ENCODE assay signal across 8 cellular contexts in genomic region chr1:62687903-62688686, GRCh38. TPM values are rescaled to one million over a fixed set of nuclear protein-coding genes. Genes with fewer than 3 reads are reported as not detected.
DNase-seq lines count a peak whose midpoint lies in the region; ATAC-seq and TF ChIP-seq lines count a peak whose summit lies in the region.

TSS of gene DOCK7 (minus strand) at chr1:62688386. CDS start at chr1:62688264, 122 bp downstream.

- WGBS in mesodermal cell (ENCODE audit: insufficient coverage in 2 of 2), 2 experiments, result 0% methylated on average over 80 to 84 of the region's 107 CpGs

- DNase-seq in COLO829 (ENCODE audit: low spot score), result peak; percentile 49
- DNase-seq in NOMO-1 treated with dmso at 0.1 percent for 144 hours (lab: John Stamatoyannopoulos, UW; ENCODE audit: unreplicated experiment), result peak; percentile 35
- DNase-seq in activated T-cell treated with anti-CD3 and anti-CD28 coated beads for 24 hours (ENCODE audit: low read depth), result peak; percentile 19
- peak; percentile 82 for DNase-seq in epithelial cell of esophagus (ENCODE audit: low read depth)
- peak; percentile 63 for DNase-seq in stimulated activated CD8-positive, alpha-beta memory T cell treated with anti-CD3 and anti-CD28 coated beads, Interleukin-4, amount 100 ng/mL, for 48 hours

- peaks cover 13% of the 10 kb centered on the region for H3K4me1 ChIP-seq in mesodermal cell (ENCODE audit: control insufficient read depth, insufficient read depth, low read length, poor library complexity, severe bottlenecking)

- peak within 1 kb of the TSS; percentile 89 for H3K27ac ChIP-seq in mesodermal cell (ENCODE audit: low read depth, low read length, severe bottlenecking)

- peaks cover 3% of the 10 kb centered on the region for H3K36me3 ChIP-seq in mesodermal cell (ENCODE audit: control insufficient read depth, insufficient read depth, low read length)

- H3K9me3 ChIP-seq in mesodermal cell (ENCODE audit: control insufficient read depth, low read length), result no peaks in the 10 kb centered on the region

- H3K4me3 ChIP-seq in epithelial cell of esophagus (ENCODE audit: low read length) (peak within 1 kb of the TSS; percentile 76), mesodermal cell (ENCODE audit: extremely low read depth, insufficient read depth, low read length, poor library complexity, severe bottlenecking) (peak within 1 kb of the TSS; percentile 71)

- no peak for TF ChIP-seq CTCF in epithelial cell of esophagus (IDR thresholded peaks at IDR 0.05; ENCODE audit: insufficient read depth, low read depth, low read length, missing control alignments)

- ATAC-seq in GM19452 (IDR thresholded peaks at IDR 0.05; ENCODE audit: unreplicated experiment), result peak; percentile 76
- ATAC-seq in HG03521 (IDR thresholded peaks at IDR 0.05; ENCODE audit: unreplicated experiment), result peak; percentile 64

RNA-seq across cellular contexts. Expression of gene DOCK7, which starts in this region (rescaled TPM):
- 51.5 TPM for polyA plus RNA-seq in mesodermal cell (2013, experiment 1 of 2)
- polyA plus RNA-seq in mesodermal cell (2013, experiment 2 of 2), result 46.2 TPM

Comparison
In these comparisons a context has a peak if more than half of its experiments do, and no peak if none do; other contexts are left out.
1. Peak in every context shown above with its lines: DNase-seq, ATAC-seq, H3K4me3 ChIP-seq and H3K27ac ChIP-seq.
2. DNase-seq: peak in every context shown above with its lines; median percentile 82 in epithelial cell of esophagus; 63 in stimulated activated CD8-positive, alpha-beta memory T cell treated with anti-CD3 and anti-CD28 coated beads, Interleukin-4, amount 100 ng/mL, for 48 hours; 49 in COLO829; 35 in NOMO-1 treated with dmso at 0.1 percent for 144 hours; 19 in activated T-cell treated with anti-CD3 and anti-CD28 coated beads for 24 hours.